16 cellular contexts compared by ENCODE assay signal in the genomic region with DNA sequence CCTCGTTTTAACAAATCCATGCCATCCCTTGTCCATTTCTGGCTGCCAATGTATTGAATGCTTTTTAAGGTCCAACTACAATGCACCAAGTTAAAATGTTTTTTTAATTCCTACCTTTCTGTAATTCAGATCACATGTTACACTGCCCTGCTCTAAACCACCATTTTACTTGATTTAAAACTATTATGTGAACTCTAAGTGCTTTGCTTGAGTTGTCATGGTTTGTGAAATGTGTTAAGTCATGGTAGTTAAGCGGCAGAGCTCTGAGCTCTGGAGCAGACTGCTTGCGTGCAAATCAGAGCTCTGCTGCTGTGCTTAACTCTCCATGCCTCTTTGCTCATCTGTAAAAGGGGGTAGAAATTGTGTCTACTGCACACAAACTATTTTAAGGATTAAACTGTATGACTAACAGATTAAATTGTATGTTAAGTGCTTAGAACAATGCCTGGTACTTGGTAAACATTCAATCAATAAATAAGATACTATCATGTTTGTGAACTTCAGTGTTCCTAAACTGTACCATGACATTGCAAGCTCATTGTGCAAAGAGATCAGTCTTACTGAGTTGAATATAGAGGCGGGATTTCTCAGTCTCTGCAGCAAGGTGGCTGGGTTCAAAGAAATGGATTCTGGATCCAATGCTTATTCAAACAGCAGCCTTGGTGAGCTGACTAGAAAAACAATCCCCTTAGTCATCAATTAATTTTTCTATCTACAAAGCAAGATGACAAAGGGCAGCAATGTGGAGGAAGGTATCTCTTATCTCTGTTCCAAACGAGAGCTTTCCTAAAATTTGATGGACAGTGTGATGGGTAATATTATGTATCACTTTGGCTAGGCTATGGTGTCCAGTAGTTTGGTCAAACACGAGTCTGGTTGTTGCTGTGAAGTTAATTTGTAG. TPM values are rescaled to one million over a fixed set of nuclear protein-coding genes. Genes with fewer than 3 reads are reported as not detected.
A peak's percentile ranks its signal among the peaks of the same experiment; 100 is the strongest.
DNase-seq lines count a peak whose midpoint lies in the region; ATAC-seq and TF ChIP-seq lines count a peak whose summit lies in the region.
"Had no signal": no experiment of that assay in that cellular context is flagged by ENCODE, and none has a peak within 500 bp of the region (broad histone marks: within the 10 kb centered on the region; RNA-seq: fewer than 3 reads in every experiment).

No MANE protein-coding gene starts in this region.

- H3K9me3 Mint-ChIP-seq in brain: no peaks in the 10 kb centered on the region
- H3K9me3 Mint-ChIP-seq: activated CD4-positive, alpha-beta T cell treated with anti-CD3 and anti-CD28 coated beads, Interleukin-2, amount 10 ng/mL, durations not matched to agents 24 days and 14 days; neural crest cell; stimulated activated naive CD8-positive, alpha-beta T cell treated with anti-CD3 and anti-CD28 coated beads, Interleukin-15, Interleukin-2, amounts not matched to agents 100 ng/mL and 50 ng/mL, for 24 hours; T-helper 2 cell treated with Interferon-gamma antibody and Interleukin-4, amounts not matched to agents 5 μg/mL and 100 μg/mL, for 36 hours had no signal

- H3K36me3 ChIP-seq in neuronal stem cell (replicated peaks in 1 of 2; ENCODE audit: control insufficient read depth in 2 of 2, insufficient read depth in 2 of 2, low read length in 2 of 2): no peaks in the 10 kb centered on the region
- H3K36me3 ChIP-seq: uterus had no signal

- no peak overlapping the region for H2BK120ac ChIP-seq in neuronal stem cell (ENCODE audit: low read depth, low read length)

- no peaks in the 10 kb centered on the region for H3K4me1 ChIP-seq in neuronal stem cell (ENCODE audit: control insufficient read depth in 2 of 2, insufficient read depth in 1 of 2, low read depth in 1 of 2, low read length in 2 of 2)
- H3K4me1 ChIP-seq: uterus had no signal

- no CpG with 5 or more reads among the region's 6 CpGs for WGBS in neuronal stem cell (ENCODE audit: extremely low coverage in 2 of 2, insufficient read length in 2 of 2, insufficient replicate concordance in 1 of 2), 2 donors

- H3K4me2 ChIP-seq in neuronal stem cell (ENCODE audit: insufficient read depth, low read length, poor library complexity, severe bottlenecking): no peak overlapping the region

- no peak overlapping the region for H3K4ac ChIP-seq in neuronal stem cell (ENCODE audit: low read length)

- H3K14ac ChIP-seq in neuronal stem cell (ENCODE audit: low read length): no peak overlapping the region

- no peak overlapping the region for H3K9ac ChIP-seq in neuronal stem cell (ENCODE audit: low read depth, low read length, poor library complexity)

- no peaks in the 10 kb centered on the region for H3K36me3 Mint-ChIP-seq in brain

- no peak overlapping the region for H3K18ac ChIP-seq in neuronal stem cell (ENCODE audit: low read length)

- H3K27ac Mint-ChIP-seq in brain: peak overlapping the region; percentile 51 to 86 (median 68)
- H3K27ac Mint-ChIP-seq: activated CD4-positive, alpha-beta T cell treated with anti-CD3 and anti-CD28 coated beads, Interleukin-2, amount 10 ng/mL, durations not matched to agents 24 days and 14 days; stimulated activated naive CD8-positive, alpha-beta T cell treated with anti-CD3 and anti-CD28 coated beads, Interleukin-15, Interleukin-2, amounts not matched to agents 100 ng/mL and 50 ng/mL, for 24 hours; T-helper 2 cell treated with Interferon-gamma antibody and Interleukin-4, amounts not matched to agents 5 μg/mL and 100 μg/mL, for 36 hours had no signal

- H2BK12ac ChIP-seq in neuronal stem cell (ENCODE audit: low read length): no peak overlapping the region

- TF ChIP-seq CTCF in brain (conservative IDR thresholded peaks at IDR 0.05): no peak

- no peak overlapping the region for H2BK15ac ChIP-seq in neuronal stem cell (ENCODE audit: low read length)

- H4K91ac ChIP-seq in neuronal stem cell (ENCODE audit: low read depth, low read length, poor library complexity): no peak overlapping the region

- H3K4me1 Mint-ChIP-seq in brain: peaks cover 32% of the 10 kb centered on the region
- H3K4me1 Mint-ChIP-seq: activated CD4-positive, alpha-beta T cell treated with anti-CD3 and anti-CD28 coated beads, Interleukin-2, amount 10 ng/mL, durations not matched to agents 24 days and 14 days; neural crest cell had no signal

- no peak overlapping the region for H3K27ac ChIP-seq in neuronal stem cell (replicated peaks; ENCODE audit: low read length)
- H3K27ac ChIP-seq: skin epidermis, uterus had no signal

- H3K4me3 ChIP-seq in neuronal stem cell (ENCODE audit: low read length in 2 of 2): no peak overlapping the region
- H3K4me3 ChIP-seq: lung, skin epidermis, uterus had no signal

- H3K27me3 Mint-ChIP-seq in brain: no peaks in the 10 kb centered on the region

- no peaks in the 10 kb centered on the region for H3K9me3 ChIP-seq in neuronal stem cell (replicated peaks in 1 of 2; ENCODE audit: control insufficient read depth in 2 of 2, insufficient read depth in 1 of 2, low read depth in 1 of 2, low read length in 2 of 2)
- H3K9me3 ChIP-seq: uterus had no signal

- peak overlapping the region in 2 of 5 experiments; percentile 16 to 48 for H3K4me3 Mint-ChIP-seq in brain
- H3K4me3 Mint-ChIP-seq: activated CD4-positive, alpha-beta T cell treated with anti-CD3 and anti-CD28 coated beads, Interleukin-2, amount 10 ng/mL, durations not matched to agents 24 days and 14 days; neural crest cell; stimulated activated naive CD8-positive, alpha-beta T cell treated with anti-CD3 and anti-CD28 coated beads, Interleukin-15, Interleukin-2, amounts not matched to agents 100 ng/mL and 50 ng/mL, for 24 hours; T-helper 2 cell treated with Interferon-gamma antibody and Interleukin-4, amounts not matched to agents 5 μg/mL and 100 μg/mL, for 36 hours had no signal

- ATAC-seq in GM21619 (IDR thresholded peaks at IDR 0.05; ENCODE audit: unreplicated experiment) (no peak), GM18873 (IDR thresholded peaks at IDR 0.05; ENCODE audit: low FRiP score, unreplicated experiment) (no peak)

- H3K23ac ChIP-seq in neuronal stem cell (ENCODE audit: low read depth, low read length, poor library complexity): no peak overlapping the region

- peak overlapping the region; percentile 13 for H2AFZ ChIP-seq in neuronal stem cell (ENCODE audit: low read length)

- no peak overlapping the region for H2AK5ac ChIP-seq in neuronal stem cell (ENCODE audit: low read depth, low read length)

- H3K27me3 ChIP-seq in neuronal stem cell (ENCODE audit: control insufficient read depth in 3 of 3, insufficient read depth in 3 of 3, low read depth in 1 of 3, low read length in 3 of 3): no peaks in the 10 kb centered on the region
- H3K27me3 ChIP-seq: uterus had no signal

- DNase-seq in NCI-H1417 (lab: John Stamatoyannopoulos, UW): peak in 2 of 3 experiments; percentile 48 to 71
- no peak for DNase-seq in NCI-H1417 treated with DMSO at 0.1 percent for 48 hours (lab: John Stamatoyannopoulos, UW)
- peak; percentile 96 for DNase-seq in NCI-H345 treated with DMSO at 0.1 percent for 48 hours (lab: John Stamatoyannopoulos, UW; ENCODE audit: unreplicated experiment)
- DNase-seq in neuronal stem cell (ENCODE audit: low spot score): no peak
- DNase-seq in LoVo (ENCODE audit: low spot score): no peak
- DNase-seq: activated CD4-positive, alpha-beta T cell treated with anti-CD3 and anti-CD28 coated beads, Interleukin-2, amount 10 ng/mL, durations not matched to agents 24 days and 14 days; anterior cingulate cortex; uterus had no signal

- H3K79me1 ChIP-seq in neuronal stem cell (ENCODE audit: low read depth, low read length): no peaks in the 10 kb centered on the region

- H2BK5ac ChIP-seq in neuronal stem cell (ENCODE audit: low read length): no peak overlapping the region

- no peak overlapping the region for H4K8ac ChIP-seq in neuronal stem cell (ENCODE audit: low read depth, low read length)

RNA-seq across cellular contexts. Expression of a gene that starts 16.1 kb away (rescaled TPM):
- polyA plus RNA-seq in brain (ENCODE audit: insufficient read depth, low read depth, low replicate concordance): 86.0 TPM
- polyA plus RNA-seq in neuronal stem cell (2013, experiment 1 of 2): 36.5 TPM
- 35.9 TPM for polyA plus RNA-seq in neuronal stem cell (2013, experiment 2 of 2)

RNA-seq across cellular contexts. Expression of a gene that starts 29.7 kb away (rescaled TPM):
- 160 TPM for polyA plus RNA-seq in brain (ENCODE audit: insufficient read depth, low read depth, low replicate concordance)
- polyA plus RNA-seq in neuronal stem cell (2013, experiment 1 of 2): 73.3 TPM
- 72.6 TPM for polyA plus RNA-seq in neuronal stem cell (2013, experiment 2 of 2)

Comparison
In these comparisons a context has a peak if more than half of its experiments do, and no peak if none do; other contexts are left out.
1. DNase-seq: peak in NCI-H1417 (2 of 3) and NCI-H345 treated with DMSO at 0.1 percent for 48 hours (single experiment); none in NCI-H1417 treated with DMSO at 0.1 percent for 48 hours (single experiment), neuronal stem cell (single experiment) and LoVo (single experiment).